In genomic region chr3:40309439-40309924, GRCh38 we compare ENCODE assay signal across 8 cellular contexts. TPM values are rescaled to one million over a fixed set of nuclear protein-coding genes. Genes with fewer than 3 reads are reported as not detected.
DNase-seq lines count a peak whose midpoint lies in the region; ATAC-seq and TF ChIP-seq lines count a peak whose summit lies in the region.

Gene EIF1B, plus strand, starts transcription at chr3:40309707. Its CDS starts 235 bp downstream, at chr3:40309942.

- peak; percentile 91 for ATAC-seq in HG03442 (IDR thresholded peaks at IDR 0.05; ENCODE audit: unreplicated experiment)

- H3K4me1 ChIP-seq in BE2C (no peaks in the 10 kb centered on the region; the same call in 1 of the 2 replicates), colonic mucosa (peaks cover 9% of the 10 kb centered on the region)

- peak within 1 kb of the TSS; percentile 76 for H3K4me3 ChIP-seq in BE2C (ENCODE audit: low read depth, low read length)
- H3K4me3 ChIP-seq in colonic mucosa: peak within 1 kb of the TSS; percentile 98

- peak; percentile 77 for TF ChIP-seq CTCF in BE2C (IDR thresholded peaks at IDR 0.05; ENCODE audit: low read depth, low read length)
- peak; percentile 93 for TF ChIP-seq CTCF in colonic mucosa (IDR thresholded peaks at IDR 0.05)

- DNase-seq in BE2C (peak; percentile 93), NCI-H524 (lab: John Stamatoyannopoulos, UW) (peak; percentile 94 to 95), colonic mucosa (peak; percentile 99)
- DNase-seq in activated CD4-positive, alpha-beta T cell treated with anti-CD3 and anti-CD28 coated beads for 4 hours: peak; percentile 97 to 99
- DNase-seq in stimulated activated CD4-positive, alpha-beta T cell treated with anti-CD3 and anti-CD28 coated beads, Interleukin-2, amount 100 ng/mL, for 24 hours: peak; percentile 98 to 99

- H3K27ac ChIP-seq in colonic mucosa (peak within 1 kb of the TSS; percentile 96), layer of hippocampus (ENCODE audit: low read depth, low read length) (peak within 1 kb of the TSS; percentile 90)

- intact Hi-C loops in colonic mucosa (cut with DNase I): no loop called here

- H3K9ac ChIP-seq in colonic mucosa (ENCODE audit: low read depth in 2 of 2, low read length in 2 of 2): peak within 1 kb of the TSS; percentile 69 to 92

- H3K27me3 ChIP-seq in BE2C: no peaks in the 10 kb centered on the region
- H3K27me3 ChIP-seq in colonic mucosa: no peaks in the 10 kb centered on the region
- H3K27me3 ChIP-seq in layer of hippocampus (ENCODE audit: control insufficient read depth, insufficient read depth, low read length): no peaks in the 10 kb centered on the region

- H3K9me3 ChIP-seq in BE2C: no peaks in the 10 kb centered on the region
- H3K9me3 ChIP-seq in colonic mucosa: no peaks in the 10 kb centered on the region

- H3K36me3 ChIP-seq in BE2C (peaks cover 20% of the 10 kb centered on the region), colonic mucosa (no peaks in the 10 kb centered on the region)

- peak; percentile 84 for TF ChIP-seq POLR2A in GM19193 (IDR thresholded peaks at IDR 0.05; ENCODE audit: extremely low read depth, insufficient read depth, insufficient read length)

RNA-seq across cellular contexts. Expression of gene EIF1B, which starts in this region (rescaled TPM):
- 29.7 TPM for polyA plus RNA-seq in BE2C (2012; ENCODE audit: insufficient read depth, insufficient read length, low read depth)
- total RNA-seq in colonic mucosa: 10 to 100 TPM; 32.0 to 52.4 TPM

Comparison
In these comparisons a context has a peak if more than half of its experiments do, and no peak if none do; other contexts are left out.
1. Peak in every context shown above with its lines: DNase-seq, ATAC-seq, H3K4me3 ChIP-seq and H3K27ac ChIP-seq.